Comparison of ENCODE assay signal across 1 cellular context in the genomic region with DNA sequence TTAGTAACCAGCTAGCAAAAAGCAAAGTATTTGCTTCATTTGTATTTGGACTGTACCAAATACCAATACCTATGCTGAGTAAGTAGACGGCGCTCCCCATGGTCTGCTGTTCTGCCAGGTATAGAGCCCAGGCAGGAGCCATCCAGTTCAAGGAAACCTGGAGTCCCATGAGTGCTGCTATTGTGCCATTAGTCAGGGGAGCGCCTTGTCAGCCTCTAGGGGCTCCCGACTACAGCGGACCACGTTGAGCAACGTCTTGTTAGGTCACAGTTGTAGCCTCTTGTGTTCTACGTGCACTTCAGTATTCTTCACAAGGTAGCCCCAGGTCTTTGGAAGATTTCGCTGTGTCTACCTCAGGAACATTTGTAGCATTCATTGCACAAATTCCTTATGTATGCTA.
TF ChIP-seq lines count a peak whose summit lies in the region.

No MANE protein-coding gene starts in this region.

TF ChIP-seq in GM23338, 12 proteins besides CTCF, POLR2A, EP300 and RAD21 (continued from another document):
- TF ChIP-seq ZNF462 (CRISPR knock-in tag; IDR thresholded peaks at IDR 0.05): no peak
- TF ChIP-seq EZH2 (IDR thresholded peaks at IDR 0.05; ENCODE audit: low read depth, unreplicated experiment): no peak
- TF ChIP-seq EZH2phosphoT487 (IDR thresholded peaks at IDR 0.05; ENCODE audit: unreplicated experiment): no peak
- no peak for TF ChIP-seq REST (IDR thresholded peaks at IDR 0.05; ENCODE audit: unreplicated experiment)
- TF ChIP-seq ETS1 (IDR thresholded peaks at IDR 0.05): no peak
- no peak for TF ChIP-seq JUNB (IDR thresholded peaks at IDR 0.05; ENCODE audit: unreplicated experiment)
